9 cellular contexts compared by ENCODE assay signal in the genomic region with DNA sequence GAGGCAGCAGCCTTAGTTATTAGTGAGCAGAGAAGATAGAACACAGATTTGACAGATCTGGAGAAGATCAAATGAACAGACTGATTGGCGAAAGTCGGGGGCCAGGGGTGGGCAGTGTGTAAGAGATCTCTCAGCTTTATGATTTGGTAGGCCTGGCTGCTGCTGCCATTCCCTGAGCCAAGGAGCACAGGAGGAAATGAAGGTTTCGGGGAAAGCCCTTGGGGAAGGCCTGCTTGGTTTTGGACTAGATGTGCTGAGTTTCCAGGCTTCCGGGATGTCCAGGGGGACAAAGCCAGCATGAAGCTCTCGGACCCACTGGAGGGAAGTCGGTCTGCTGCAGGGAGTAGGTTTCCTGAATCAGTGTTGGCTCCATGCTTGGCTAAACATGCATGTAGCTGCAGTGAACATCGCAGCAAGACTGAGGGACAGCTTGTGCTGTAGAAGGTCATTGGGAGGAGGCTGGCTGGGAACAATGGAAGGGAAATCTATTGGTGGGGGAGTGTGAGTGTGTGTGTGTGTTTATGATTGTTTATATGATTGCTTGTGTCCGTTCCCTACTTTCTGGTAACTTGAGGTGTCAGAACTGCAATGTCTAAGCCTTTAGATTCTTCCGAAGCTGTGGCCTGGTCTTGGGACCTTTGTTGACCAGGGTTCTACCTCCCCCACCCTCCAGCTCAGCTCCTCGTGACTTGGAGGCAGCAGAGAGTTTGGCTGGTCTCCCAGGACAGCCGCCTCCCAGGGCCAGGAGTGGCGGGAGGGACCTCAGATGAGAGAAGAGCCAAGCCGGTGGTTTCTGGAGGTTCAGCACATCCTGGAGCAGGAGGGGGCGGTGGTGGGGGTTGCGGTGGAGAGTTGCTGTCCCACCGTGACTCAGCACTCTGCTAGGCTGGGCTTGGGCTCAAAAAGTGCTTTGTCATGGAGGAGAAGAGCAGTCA. TPM values are rescaled to one million over a fixed set of nuclear protein-coding genes. Genes with fewer than 3 reads are reported as not detected.
A peak's percentile ranks its signal among the peaks of the same experiment; 100 is the strongest.
DNase-seq lines count a peak whose midpoint lies in the region; ATAC-seq and TF ChIP-seq lines count a peak whose summit lies in the region.
"Had no signal": no experiment of that assay in that cellular context is flagged by ENCODE, and none has a peak within 500 bp of the region (broad histone marks: within the 10 kb centered on the region; RNA-seq: fewer than 3 reads in every experiment).

No MANE protein-coding gene starts in this region.

- H3K27ac ChIP-seq in RWPE1 (peak overlapping the region; percentile 100), ascending aorta (peak overlapping the region; percentile 98 to 99), right atrium auricular region (peak overlapping the region; percentile 99 to 100)

- H3K9me3 ChIP-seq in ascending aorta (no peaks in the 10 kb centered on the region), right atrium auricular region (no peaks in the 10 kb centered on the region)

- H3K4me1 ChIP-seq in ascending aorta (peaks cover 41 to 59% of the 10 kb centered on the region in 2 donors), right atrium auricular region (peaks cover 0 to 83% of the 10 kb centered on the region in 2 donors)

- TF ChIP-seq CTCF in RWPE1 (conservative IDR thresholded peaks at IDR 0.05; ENCODE audit: low read depth), result no peak
- no peak for TF ChIP-seq CTCF in ascending aorta (IDR thresholded peaks at IDR 0.05)
- no peak for TF ChIP-seq CTCF in right atrium auricular region (IDR thresholded peaks at IDR 0.05)

- in situ Hi-C loops in G401 (cut with HindIII; ENCODE audit: low sequenced_read_pairs), result no loop called here

- DNase-seq in G401 (ENCODE audit: low spot score) (peak; percentile 95), KG1 (lab: John Stamatoyannopoulos, UW) (peak; percentile 92), RWPE1 (ENCODE audit: low spot score) (peak; percentile 84), ascending aorta (ENCODE audit: low spot score in 2 of 2) (peak; percentile 94 to 99), right atrium auricular region (ENCODE audit: low spot score) (peak; percentile 99), posterior vena cava (ENCODE audit: low spot score) (peak; percentile 99)
- DNase-seq in effector CD4-positive, alpha-beta T cell, result no peak

- POLR2A ChIA-PET in RWPE1 (lab: Yijun Ruan, JAX; ENCODE audit: low non-redundant PET), result interaction anchor here (0.7 kb wide), 1 partner anchor 222 kb away, joined by 3 read pairs; no protein-coding TSS in a partner anchor

- H3K36me3 ChIP-seq in ascending aorta (no peaks in the 10 kb centered on the region), right atrium auricular region (peaks cover 5% of the 10 kb centered on the region)

- H3K4me3 ChIP-seq in ascending aorta, result peak overlapping the region in 1 of 2 donors; percentile 43
- no peak overlapping the region for H3K4me3 ChIP-seq in right atrium auricular region

- no peaks in the 10 kb centered on the region for H3K27me3 ChIP-seq in ascending aorta
- no peaks in the 10 kb centered on the region for H3K27me3 ChIP-seq in right atrium auricular region

- ATAC-seq in HG03457 (IDR thresholded peaks at IDR 0.05; ENCODE audit: unreplicated experiment), result no peak

- CTCF ChIA-PET in RWPE1 (lab: Yijun Ruan, JAX), result interaction anchor here (0.5 to 1.7 kb wide), 5 partner anchors 54 to 160 kb away, joined by 3 to 4 read pairs (median 3); no protein-coding TSS in a partner anchor

- intact Hi-C loops in ascending aorta (cut with DNase I), result loop anchor here (1.0 to 5.0 kb wide), 4 partner anchors 33 to 154 kb away; a partner anchor contains a TSS
- intact Hi-C loops in posterior vena cava (cut with DNase I), result no loop called here

RNA-seq across cellular contexts. Expression of a gene that starts 4.0 kb away (rescaled TPM):
- total RNA-seq in G401 (2014; rRNA removed; shearing (Covaris generic)), result 588 and 699 TPM in 2 replicates
- total RNA-seq in ascending aorta (2,353 TPM), right atrium auricular region (1,000 to 10,000 TPM; 2,265 to 2,787 TPM), posterior vena cava (1,000 to 10,000 TPM; 2,679 to 3,454 TPM)

RNA-seq across cellular contexts. Expression of a gene that starts 21.3 kb away (rescaled TPM):
- total RNA-seq in G401 (2014; rRNA removed; shearing (Covaris generic)), result 0.10 and 0.18 TPM in 2 replicates
- total RNA-seq in ascending aorta (30.9 TPM), right atrium auricular region (1 to 10 TPM; 1.3 to 4.7 TPM), posterior vena cava (1 to 10 TPM; 5.8 to 9.5 TPM)

RNA-seq across cellular contexts. Expression of a gene that starts 54.1 kb away (rescaled TPM):
- total RNA-seq in G401 (2014; rRNA removed; shearing (Covaris generic)), result 12.4 and 19.0 TPM in 2 replicates
- total RNA-seq in ascending aorta (23.2 TPM), right atrium auricular region (10 to 100 TPM in 1 of 2 donors, 1 to 10 TPM in 1; 4.3 to 16.8 TPM), posterior vena cava (10 to 100 TPM; 26.7 to 31.5 TPM)
- total RNA-seq: mononuclear cell had no signal
